Comparison of ENCODE assay signal across 2 cellular contexts in the genomic region with DNA sequence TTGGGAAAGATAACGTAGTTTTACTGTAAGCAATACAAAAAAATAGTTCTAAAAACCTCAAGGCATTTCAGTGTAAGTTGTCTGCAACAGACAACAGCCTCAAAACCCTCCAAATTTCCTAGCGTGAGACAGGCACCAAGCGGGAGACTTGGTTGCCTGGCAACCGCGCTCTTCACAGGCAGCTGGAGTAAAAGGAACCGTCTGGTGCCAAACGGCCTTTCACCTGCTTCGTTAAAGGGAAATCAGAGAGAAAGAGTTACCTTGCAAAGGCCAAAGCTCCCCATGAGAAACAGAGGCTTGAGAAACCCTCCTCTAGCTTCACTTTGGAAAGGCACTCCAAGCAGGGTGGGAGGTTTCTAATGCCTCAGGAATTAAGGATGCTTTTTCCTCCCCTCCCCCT.
TF ChIP-seq lines count a peak whose summit lies in the region.

No MANE protein-coding gene starts in this region.

TF ChIP-seq in SK-N-SH, 30 proteins besides CTCF, POLR2A, EP300 and RAD21 (continued from another document):
- TF ChIP-seq, protein P1, sequence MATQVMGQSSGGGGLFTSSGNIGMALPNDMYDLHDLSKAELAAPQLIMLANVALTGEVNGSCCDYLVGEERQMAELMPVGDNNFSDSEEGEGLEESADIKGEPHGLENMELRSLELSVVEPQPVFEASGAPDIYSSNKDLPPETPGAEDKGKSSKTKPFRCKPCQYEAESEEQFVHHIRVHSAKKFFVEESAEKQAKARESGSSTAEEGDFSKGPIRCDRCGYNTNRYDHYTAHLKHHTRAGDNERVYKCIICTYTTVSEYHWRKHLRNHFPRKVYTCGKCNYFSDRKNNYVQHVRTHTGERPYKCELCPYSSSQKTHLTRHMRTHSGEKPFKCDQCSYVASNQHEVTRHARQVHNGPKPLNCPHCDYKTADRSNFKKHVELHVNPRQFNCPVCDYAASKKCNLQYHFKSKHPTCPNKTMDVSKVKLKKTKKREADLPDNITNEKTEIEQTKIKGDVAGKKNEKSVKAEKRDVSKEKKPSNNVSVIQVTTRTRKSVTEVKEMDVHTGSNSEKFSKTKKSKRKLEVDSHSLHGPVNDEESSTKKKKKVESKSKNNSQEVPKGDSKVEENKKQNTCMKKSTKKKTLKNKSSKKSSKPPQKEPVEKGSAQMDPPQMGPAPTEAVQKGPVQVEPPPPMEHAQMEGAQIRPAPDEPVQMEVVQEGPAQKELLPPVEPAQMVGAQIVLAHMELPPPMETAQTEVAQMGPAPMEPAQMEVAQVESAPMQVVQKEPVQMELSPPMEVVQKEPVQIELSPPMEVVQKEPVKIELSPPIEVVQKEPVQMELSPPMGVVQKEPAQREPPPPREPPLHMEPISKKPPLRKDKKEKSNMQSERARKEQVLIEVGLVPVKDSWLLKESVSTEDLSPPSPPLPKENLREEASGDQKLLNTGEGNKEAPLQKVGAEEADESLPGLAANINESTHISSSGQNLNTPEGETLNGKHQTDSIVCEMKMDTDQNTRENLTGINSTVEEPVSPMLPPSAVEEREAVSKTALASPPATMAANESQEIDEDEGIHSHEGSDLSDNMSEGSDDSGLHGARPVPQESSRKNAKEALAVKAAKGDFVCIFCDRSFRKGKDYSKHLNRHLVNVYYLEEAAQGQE (IDR thresholded peaks at IDR 0.05; ENCODE audit: low read depth, low read length) = no peak
- no peak for TF ChIP-seq TAF1 (IDR thresholded peaks at IDR 0.05; ENCODE audit: borderline replicate concordance, low read depth, low read length)
- TF ChIP-seq, protein P2, sequence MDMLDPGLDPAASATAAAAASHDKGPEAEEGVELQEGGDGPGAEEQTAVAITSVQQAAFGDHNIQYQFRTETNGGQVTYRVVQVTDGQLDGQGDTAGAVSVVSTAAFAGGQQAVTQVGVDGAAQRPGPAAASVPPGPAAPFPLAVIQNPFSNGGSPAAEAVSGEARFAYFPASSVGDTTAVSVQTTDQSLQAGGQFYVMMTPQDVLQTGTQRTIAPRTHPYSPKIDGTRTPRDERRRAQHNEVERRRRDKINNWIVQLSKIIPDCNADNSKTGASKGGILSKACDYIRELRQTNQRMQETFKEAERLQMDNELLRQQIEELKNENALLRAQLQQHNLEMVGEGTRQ (IDR thresholded peaks at IDR 0.05; ENCODE audit: borderline replicate concordance, low read depth, low read length) = no peak
- TF ChIP-seq SMC3 (IDR thresholded peaks at IDR 0.05; ENCODE audit: low read depth, low read length) = no peak
- TF ChIP-seq PBX3 (IDR thresholded peaks at IDR 0.05) = no peak
- TF ChIP-seq NRF1 (IDR thresholded peaks at IDR 0.05; ENCODE audit: low read depth, low read length) = no peak
- TF ChIP-seq MXI1 (IDR thresholded peaks at IDR 0.05; ENCODE audit: low read depth, low read length) = no peak
TF ChIP-seq in SK-N-SH: peak in this region for 0.

TF ChIP-seq in SK-N-SH treated with all-trans-retinoic acid at 6 μM for 48 hours, 23 proteins besides CTCF, POLR2A, EP300 and RAD21 (continued from another document):
- TF ChIP-seq, protein P3, sequence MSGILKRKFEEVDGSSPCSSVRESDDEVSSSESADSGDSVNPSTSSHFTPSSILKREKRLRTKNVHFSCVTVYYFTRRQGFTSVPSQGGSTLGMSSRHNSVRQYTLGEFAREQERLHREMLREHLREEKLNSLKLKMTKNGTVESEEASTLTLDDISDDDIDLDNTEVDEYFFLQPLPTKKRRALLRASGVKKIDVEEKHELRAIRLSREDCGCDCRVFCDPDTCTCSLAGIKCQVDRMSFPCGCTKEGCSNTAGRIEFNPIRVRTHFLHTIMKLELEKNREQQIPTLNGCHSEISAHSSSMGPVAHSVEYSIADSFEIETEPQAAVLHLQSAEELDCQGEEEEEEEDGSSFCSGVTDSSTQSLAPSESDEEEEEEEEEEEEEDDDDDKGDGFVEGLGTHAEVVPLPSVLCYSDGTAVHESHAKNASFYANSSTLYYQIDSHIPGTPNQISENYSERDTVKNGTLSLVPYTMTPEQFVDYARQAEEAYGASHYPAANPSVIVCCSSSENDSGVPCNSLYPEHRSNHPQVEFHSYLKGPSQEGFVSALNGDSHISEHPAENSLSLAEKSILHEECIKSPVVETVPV (CRISPR knock-in tag; IDR thresholded peaks at IDR 0.05) = no peak
- TF ChIP-seq PPARA (CRISPR knock-in tag; IDR thresholded peaks at IDR 0.05; ENCODE audit: borderline replicate concordance) (no peak), BACH2 (CRISPR knock-in tag; IDR thresholded peaks at IDR 0.05; ENCODE audit: borderline replicate concordance) (no peak), ZC3H10 (CRISPR knock-in tag; IDR thresholded peaks at IDR 0.05) (no peak), ZNF565 (CRISPR knock-in tag; conservative IDR thresholded peaks at IDR 0.05; ENCODE audit: low read depth) (no peak)
